ENCODE assay signal across 30 cellular contexts in the genomic region with DNA sequence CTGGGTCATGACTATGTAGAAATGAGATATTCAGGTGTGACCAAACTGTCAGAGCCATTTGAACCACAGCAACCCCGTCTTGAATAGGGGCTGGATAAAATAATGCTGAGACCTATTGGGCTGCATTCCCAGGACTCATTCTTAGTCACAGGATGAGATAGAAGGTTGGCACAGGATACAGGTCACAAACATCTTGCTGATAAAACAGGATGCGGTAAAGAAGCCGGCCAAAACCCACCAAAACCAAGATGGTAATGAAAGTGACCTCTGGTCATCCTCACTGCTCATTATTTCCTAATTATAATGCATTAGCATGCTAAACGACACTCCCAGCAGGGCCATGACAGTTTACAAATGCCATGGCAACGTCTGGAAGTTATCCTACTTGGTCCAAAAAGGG.
"Had no signal": no experiment of that assay in that cellular context is flagged by ENCODE, and none has a peak within 500 bp of the region (broad histone marks: within the 10 kb centered on the region; RNA-seq: fewer than 3 reads in every experiment).

No MANE protein-coding gene starts in this region.

- H3K4me3 ChIP-seq: adrenal gland, breast epithelium, cardiac muscle cell, colonic mucosa, heart left ventricle had no signal

- H3K36me3 ChIP-seq: adrenal gland, breast epithelium, cardiac muscle cell, colonic mucosa, heart left ventricle, WERI-Rb-1 had no signal

- H3K4me1 ChIP-seq: adrenal gland, breast epithelium, colonic mucosa, heart left ventricle had no signal

- H3K27me3 Mint-ChIP-seq: activated B cell treated with CpG ODN at 0.5 μM for 24 hours; activated CD8-positive, alpha-beta T cell treated with anti-CD3 and anti-CD28 coated beads for 36 hours; activated naive CD4-positive, alpha-beta T cell treated with anti-CD3 and anti-CD28 coated beads, Interleukin-2, amount 50 U/mL, for 24 hours; activated naive CD8-positive, alpha-beta T cell treated with anti-CD3 and anti-CD28 coated beads for 36 hours; activated naive CD8-positive, alpha-beta T cell treated with anti-CD3 and anti-CD28 coated beads, Interleukin-2, amount 50 U/mL, for 24 hours had no signal

- H3K9me3 ChIP-seq: adrenal gland, colonic mucosa had no signal

- DNase-seq: activated B cell treated with CpG ODN at 0.5 μM for 24 hours; activated CD4-positive, alpha-beta T cell treated with anti-CD3 and anti-CD28 coated beads for 48 hours; activated CD4-positive, alpha-beta T cell treated with anti-CD3 and anti-CD28 coated beads, Interleukin-2, amount 50 U/mL, for 1 hour; activated CD4-positive, alpha-beta T cell treated with anti-CD3 and anti-CD28 coated beads, Interleukin-2, amount 50 U/mL, for 48 hours; activated CD8-positive, alpha-beta memory T cell treated with anti-CD3 and anti-CD28 coated beads for 24 hours; activated CD8-positive, alpha-beta T cell treated with anti-CD3 and anti-CD28 coated beads for 36 hours; activated effector memory CD4-positive, alpha-beta T cell treated with anti-CD3 and anti-CD28 coated beads, Interleukin-2, amount 50 U/mL, for 16 hours; activated naive CD4-positive, alpha-beta T cell treated with anti-CD3 and anti-CD28 coated beads for 36 hours; activated naive CD8-positive, alpha-beta T cell treated with anti-CD3 and anti-CD28 coated beads for 36 hours; activated naive CD8-positive, alpha-beta T cell treated with anti-CD3 and anti-CD28 coated beads, Interleukin-2, amount 50 U/mL, for 24 hours; activated T-cell treated with anti-CD3 and anti-CD28 coated beads, Interleukin-2, amount 50 U/mL, for 4 hours; adrenal gland; amygdala; aorta; central memory CD4-positive, alpha-beta T cell; cerebellar nuclear complex; colonic mucosa; effector CD8-positive, alpha-beta T cell; foreskin fibroblast; heart left ventricle; hypothalamus; T-helper 9 cell; WERI-Rb-1 had no signal

- H3K27ac Mint-ChIP-seq: activated B cell treated with CpG ODN at 0.5 μM for 24 hours; activated CD8-positive, alpha-beta T cell treated with anti-CD3 and anti-CD28 coated beads for 36 hours; activated naive CD4-positive, alpha-beta T cell treated with anti-CD3 and anti-CD28 coated beads for 36 hours; activated naive CD4-positive, alpha-beta T cell treated with anti-CD3 and anti-CD28 coated beads, Interleukin-2, amount 50 U/mL, for 24 hours; activated naive CD8-positive, alpha-beta T cell treated with anti-CD3 and anti-CD28 coated beads for 36 hours; activated naive CD8-positive, alpha-beta T cell treated with anti-CD3 and anti-CD28 coated beads, Interleukin-2, amount 50 U/mL, for 24 hours; activated T-helper 2 cell treated with anti-CD3 and anti-CD28 coated beads, Interferon-gamma antibody, Interleukin-2, Interleukin-4, amounts not matched to agents 10 μg/mL and 5 μg/mL and 100 μg/mL, durations not matched to agents 14 hours and 24 hours and 36 hours; brain had no signal

- H3K9me3 Mint-ChIP-seq: activated B cell treated with CpG ODN at 0.5 μM for 24 hours had no signal

- H3K4me1 Mint-ChIP-seq: activated B cell treated with CpG ODN at 0.5 μM for 24 hours; activated naive CD4-positive, alpha-beta T cell treated with anti-CD3 and anti-CD28 coated beads, Interleukin-2, amount 50 U/mL, for 24 hours; activated naive CD8-positive, alpha-beta T cell treated with anti-CD3 and anti-CD28 coated beads for 36 hours; activated naive CD8-positive, alpha-beta T cell treated with anti-CD3 and anti-CD28 coated beads, Interleukin-2, amount 50 U/mL, for 24 hours; brain had no signal

- H3K4me3 Mint-ChIP-seq: activated B cell treated with CpG ODN at 0.5 μM for 24 hours; activated CD8-positive, alpha-beta T cell treated with anti-CD3 and anti-CD28 coated beads for 36 hours; activated naive CD4-positive, alpha-beta T cell treated with anti-CD3 and anti-CD28 coated beads for 36 hours; activated naive CD4-positive, alpha-beta T cell treated with anti-CD3 and anti-CD28 coated beads, Interleukin-2, amount 50 U/mL, for 24 hours; activated naive CD8-positive, alpha-beta T cell treated with anti-CD3 and anti-CD28 coated beads for 36 hours; activated naive CD8-positive, alpha-beta T cell treated with anti-CD3 and anti-CD28 coated beads, Interleukin-2, amount 50 U/mL, for 24 hours; activated T-cell treated with anti-CD3 and anti-CD28 coated beads, Interleukin-2, amount 50 U/mL, for 4 hours; brain had no signal

- H3K36me3 Mint-ChIP-seq: activated naive CD4-positive, alpha-beta T cell treated with anti-CD3 and anti-CD28 coated beads, Interleukin-2, amount 50 U/mL, for 24 hours; activated naive CD8-positive, alpha-beta T cell treated with anti-CD3 and anti-CD28 coated beads for 36 hours; brain had no signal

- H3K27ac ChIP-seq: adrenal gland, breast epithelium, cardiac muscle cell, colonic mucosa, epithelial cell of prostate, heart left ventricle, WERI-Rb-1 had no signal

- ATAC-seq: activated CD4-positive, CD25-positive, alpha-beta regulatory T cell treated with anti-CD3 and anti-CD28 coated beads, Interleukin-2, amount 50 U/mL, for 24 hours; activated CD8-positive, alpha-beta T cell treated with anti-CD3 and anti-CD28 coated beads for 36 hours; activated naive CD8-positive, alpha-beta T cell treated with anti-CD3 and anti-CD28 coated beads, Interleukin-2, amount 50 U/mL, for 24 hours; activated T-cell treated with anti-CD3 and anti-CD28 coated beads, Interleukin-2, amount 50 U/mL, for 4 hours; heart left ventricle had no signal

- H3K27me3 ChIP-seq: adrenal gland, breast epithelium, cardiac muscle cell, colonic mucosa, heart left ventricle had no signal
